Comparison of ENCODE assay signal across 16 cellular contexts in the genomic region with DNA sequence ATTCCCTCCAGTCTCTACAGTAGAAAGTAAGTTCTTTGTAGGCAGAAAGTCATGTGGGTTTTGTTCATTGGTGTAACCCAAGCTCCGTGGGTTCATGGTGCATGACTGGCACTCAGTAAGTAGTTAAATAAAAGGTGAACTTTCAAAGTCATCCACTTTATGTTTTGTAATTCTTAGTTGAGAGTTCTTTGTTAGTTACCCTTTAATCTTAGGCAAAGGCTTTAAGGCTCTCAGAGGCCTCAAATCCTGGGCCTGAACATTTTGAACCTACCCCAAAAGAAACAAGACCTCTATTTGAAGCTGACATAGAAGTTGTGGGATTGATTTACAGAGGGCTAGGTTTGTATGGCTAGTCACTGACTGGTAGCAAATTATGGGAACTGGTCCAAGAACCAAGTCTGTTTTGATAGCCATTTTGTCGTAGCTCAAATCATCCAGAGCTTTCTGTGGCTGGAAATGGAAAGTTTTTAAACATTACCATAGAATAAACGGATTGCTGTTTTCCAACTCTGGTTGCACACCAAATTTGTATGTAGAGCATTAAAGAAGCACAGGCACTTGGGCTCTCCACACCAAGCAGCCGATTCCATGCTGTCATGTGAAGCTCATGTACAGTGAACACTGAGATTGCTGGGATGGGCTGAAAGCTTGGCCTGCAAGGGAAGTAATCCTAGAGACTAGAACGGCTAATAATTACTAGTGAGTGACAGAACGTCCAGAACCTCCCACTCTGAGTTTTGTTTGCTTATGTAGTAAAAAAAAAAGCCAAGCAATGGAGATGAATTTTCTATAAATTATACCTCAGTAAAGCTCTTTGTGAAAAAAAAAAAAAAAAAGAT. TPM values are rescaled to one million over a fixed set of nuclear protein-coding genes. Genes with fewer than 3 reads are reported as not detected.
DNase-seq lines count a peak whose midpoint lies in the region; ATAC-seq and TF ChIP-seq lines count a peak whose summit lies in the region.
"Had no signal": no experiment of that assay in that cellular context is flagged by ENCODE, and none has a peak within 500 bp of the region (broad histone marks: within the 10 kb centered on the region; RNA-seq: fewer than 3 reads in every experiment).

No MANE protein-coding gene starts in this region.

- H3K27me3 ChIP-seq in breast epithelium (no peaks in the 10 kb centered on the region), thyroid gland (no peaks in the 10 kb centered on the region)
- H3K27me3 ChIP-seq: neutrophil had no signal

- intact Hi-C loops in MCF 10A (cut with micrococcal nuclease) (loop anchor here (2.0 kb wide), 1 partner anchor 578 kb away; no protein-coding TSS in a partner anchor), breast epithelium (cut with DNase I; ENCODE audit: low total_unique reads) (no loop called here), thyroid gland (cut with DNase I) (no loop called here)

- H3K27ac ChIP-seq in breast epithelium (no peak overlapping the region), mesodermal cell (ENCODE audit: low read depth, low read length, severe bottlenecking) (peak overlapping the region; percentile 20), thyroid gland (peak overlapping the region; percentile 60 to 74 (median 71))
- H3K27ac ChIP-seq: GM23248, KMS-11, neutrophil had no signal

- no peaks in the 10 kb centered on the region for H3K27me3 Mint-ChIP-seq in MCF 10A (ENCODE audit: insufficient read depth, unreplicated experiment)
- H3K27me3 Mint-ChIP-seq in type B pancreatic cell = no peaks in the 10 kb centered on the region

- CTCF ChIA-PET in MCF 10A (lab: Yijun Ruan, JAX) = interaction anchor here (0.6 to 3.6 kb wide), 12 partner anchors 11 to 988 kb away, joined by 3 to 29 read pairs (median 5); a partner anchor contains a TSS

- ATAC-seq in HG03039 (IDR thresholded peaks at IDR 0.05; ENCODE audit: unreplicated experiment) = no peak

- no peak overlapping the region for H3K4me3 Mint-ChIP-seq in MCF 10A (ENCODE audit: unreplicated experiment)
- H3K4me3 Mint-ChIP-seq in type B pancreatic cell = no peak overlapping the region

- H3K36me3 ChIP-seq in breast epithelium (no peaks in the 10 kb centered on the region), mesodermal cell (ENCODE audit: control insufficient read depth, insufficient read depth, low read length) (peaks cover 22% of the 10 kb centered on the region), thyroid gland (no peaks in the 10 kb centered on the region)
- H3K36me3 ChIP-seq: neutrophil had no signal

- no peak for TF ChIP-seq CTCF in MCF 10A (IDR thresholded peaks at IDR 0.05; ENCODE audit: unreplicated experiment)
- no peak for TF ChIP-seq CTCF in breast epithelium (IDR thresholded peaks at IDR 0.05)
- no peak for TF ChIP-seq CTCF in thyroid gland (IDR thresholded peaks at IDR 0.05)
- TF ChIP-seq CTCF in type B pancreatic cell (conservative IDR thresholded peaks at IDR 0.05) = no peak

- H3K9me3 Mint-ChIP-seq in MCF 10A (ENCODE audit: unreplicated experiment) = no peaks in the 10 kb centered on the region
- H3K9me3 Mint-ChIP-seq in type B pancreatic cell = no peaks in the 10 kb centered on the region

- H3K27ac Mint-ChIP-seq in MCF 10A (ENCODE audit: low read depth, unreplicated experiment) (peak overlapping the region; percentile 50), type B pancreatic cell (no peak overlapping the region)

- no TSS peak for BruUV-seq in MCF 10A (replicated peaks; lab: Mats Ljungman, UMichigan)

- H3K36me3 Mint-ChIP-seq in MCF 10A (ENCODE audit: insufficient read depth, unreplicated experiment) (peaks cover 13% of the 10 kb centered on the region), type B pancreatic cell (peaks cover 5% of the 10 kb centered on the region)

- H3K9me3 ChIP-seq in breast epithelium (no peaks in the 10 kb centered on the region), mesodermal cell (ENCODE audit: control insufficient read depth, low read length) (no peaks in the 10 kb centered on the region), thyroid gland (no peaks in the 10 kb centered on the region)
- H3K9me3 ChIP-seq: neutrophil had no signal

- TF ChIP-seq POLR2A in breast epithelium (IDR thresholded peaks at IDR 0.05) = no peak
- no peak for TF ChIP-seq POLR2A in thyroid gland (IDR thresholded peaks at IDR 0.05)

- DNase-seq in MCF 10A (ENCODE audit: unreplicated experiment) (no peak), breast epithelium (ENCODE audit: low spot score in 2 of 2) (no peak), astrocyte of the hippocampus (ENCODE audit: low read depth, low spot score) (peak; percentile 62), thyroid gland (peak in 1 of 2 donors; percentile 24), type B pancreatic cell (ENCODE audit: extremely low spot score, unreplicated experiment) (no peak), mesenteric fat pad (ENCODE audit: low spot score) (no peak)
- DNase-seq: activated effector memory CD4-positive, alpha-beta T cell treated with Interleukin-2 at 50 U/mL for 16 hours; AML-193; GM23248; NCI-H1930; SW 1271 had no signal

- H3K4me3 ChIP-seq in breast epithelium (no peak overlapping the region), mesodermal cell (ENCODE audit: extremely low read depth, insufficient read depth, low read length, poor library complexity, severe bottlenecking) (no peak overlapping the region), thyroid gland (replicated peaks in 1 of 3) (no peak overlapping the region)
- H3K4me3 ChIP-seq: GM23248 had no signal

- POLR2A ChIA-PET in MCF 10A (lab: Yijun Ruan, JAX) = interaction anchor here (1.1 to 1.4 kb wide), 2 partner anchors 21 to 89 kb away, joined by 3 to 4 read pairs; no protein-coding TSS in a partner anchor

- 86 to 87% methylated on average over 1 to 4 of the region's 6 CpGs for WGBS in mesodermal cell (ENCODE audit: insufficient coverage in 2 of 2), 2 experiments
- WGBS in thyroid gland, 2 donors = 27 to 38% methylated on average over 6 of the region's 6 CpGs

- H3K4me1 Mint-ChIP-seq in MCF 10A (ENCODE audit: insufficient read depth, unreplicated experiment) (peaks cover 6% of the 10 kb centered on the region), type B pancreatic cell (ENCODE audit: unreplicated experiment) (peaks cover 8% of the 10 kb centered on the region)

- H3K4me1 ChIP-seq in breast epithelium (peaks cover 0 to 4% of the 10 kb centered on the region in 2 donors), mesodermal cell (ENCODE audit: control insufficient read depth, insufficient read depth, low read length, poor library complexity, severe bottlenecking) (peaks cover 9% of the 10 kb centered on the region), thyroid gland (peaks cover 29% of the 10 kb centered on the region in 2 donors)

RNA-seq across cellular contexts. Expression of a gene that starts 53.5 kb away (rescaled TPM):
- 8.4 and 9.3 TPM in 2 replicates for total RNA-seq in MCF 10A (2022)
- total RNA-seq in breast epithelium = 10 to 100 TPM; 14.1 to 49.2 (median 32.1) TPM
- 16.8 TPM for polyA plus RNA-seq in mesodermal cell (2013, experiment 1 of 2)
- 14.2 TPM for polyA plus RNA-seq in mesodermal cell (2013, experiment 2 of 2)
- 10 to 100 TPM; 34.1 to 57.5 (median 45.3) TPM for total RNA-seq in thyroid gland
- 17.3 and 19.8 TPM in 2 replicates for total RNA-seq in type B pancreatic cell (ENCODE audit: low replicate concordance)
- total RNA-seq in mesenteric fat pad = 18.2 TPM

RNA-seq across cellular contexts. Expression of a gene that starts 59.7 kb away (rescaled TPM):
- total RNA-seq in MCF 10A (2022) (not detected in 2 replicates), breast epithelium (not detected), thyroid gland (under 1 TPM in 1 of 4 donors, not detected in 3; 0.79 TPM), type B pancreatic cell (ENCODE audit: low replicate concordance) (not detected in 2 replicates), mesenteric fat pad (not detected)
- not detected for polyA plus RNA-seq in mesodermal cell (2013, experiment 1 of 2)
- not detected for polyA plus RNA-seq in mesodermal cell (2013, experiment 2 of 2)
- total RNA-seq: fibroblast of villous mesenchyme, GM23248 had no signal
- polyA plus RNA-seq: GM23248 had no signal

Comparison
In these comparisons a context has a peak if more than half of its experiments do, and no peak if none do; other contexts are left out.
1. H3K27ac ChIP-seq: peak in mesodermal cell (single experiment) and thyroid gland (3 of 3); none in breast epithelium (0 of 2).